ENCODE assay signal across 34 cellular contexts in genomic region chr16:86478779-86479178, GRCh38. TPM values are rescaled to one million over a fixed set of nuclear protein-coding genes. Genes with fewer than 3 reads are reported as not detected.
"Had no signal": no experiment of that assay in that cellular context is flagged by ENCODE, and none has a peak within 500 bp of the region (broad histone marks: within the 10 kb centered on the region; RNA-seq: fewer than 3 reads in every experiment).

No MANE protein-coding gene starts in this region.

- DNase-seq: activated CD4-positive, alpha-beta memory T cell treated with anti-CD3 and anti-CD28 coated beads for 36 hours; activated CD4-positive, alpha-beta T cell treated with anti-CD3 and anti-CD28 coated beads for 36 hours; activated CD4-positive, alpha-beta T cell treated with anti-CD3 and anti-CD28 coated beads, Interleukin-2, amount 10 ng/mL, durations not matched to agents 24 days and 14 days; activated CD4-positive, CD25-positive, alpha-beta regulatory T cell; activated CD4-positive, CD25-positive, alpha-beta regulatory T cell treated with anti-CD3 and anti-CD28 coated beads, Interleukin-2, amount 50 U/mL, for 72 hours; activated CD8-positive, alpha-beta memory T cell treated with anti-CD3 and anti-CD28 coated beads, Interleukin-2, amount 10 ng/mL, durations not matched to agents 7 days and 5 days; activated CD8-positive, alpha-beta memory T cell treated with anti-CD3 and anti-CD28 coated beads, Interleukin-2, amount 50 U/mL, for 4 hours; activated CD8-positive, alpha-beta T cell treated with anti-CD3 and anti-CD28 coated beads, Interleukin-2, amount 10 ng/mL, durations not matched to agents 7 days and 5 days; activated gamma-delta T cell; activated naive CD4-positive, alpha-beta T cell; activated naive CD4-positive, alpha-beta T cell treated with anti-CD3 and anti-CD28 coated beads, Interleukin-2, amount 10 ng/mL, durations not matched to agents 7 days and 5 days; activated naive CD8-positive, alpha-beta T cell treated with anti-CD3 and anti-CD28 coated beads, Interleukin-2, amount 10 ng/mL, durations not matched to agents 7 days and 5 days; activated T-cell treated with anti-CD3 and anti-CD28 coated beads, Interleukin-2, amount 50 U/mL, for 24 hours; activated T-cell treated with anti-CD3 and anti-CD28 coated beads, Interleukin-2, amount 50 U/mL, for 72 hours; central memory CD4-positive, alpha-beta T cell; cerebellar nuclear complex; cortex of kidney; dermis blood vessel endothelial cell; effector CD4-positive, alpha-beta T cell; effector memory CD8-positive, alpha-beta T cell; esophagus squamous epithelium; gastrocnemius medialis; glutamatergic neuron; heart left ventricle; T-helper 2 cell; WERI-Rb-1 had no signal

- H3K36me3 ChIP-seq: ascending aorta, breast epithelium, cardiac muscle cell, esophagus squamous epithelium, gastrocnemius medialis, heart left ventricle, WERI-Rb-1 had no signal

- H3K27ac ChIP-seq: ascending aorta, breast epithelium, cardiac muscle cell, epithelial cell of prostate, gastrocnemius medialis, WERI-Rb-1 had no signal

- H3K27me3 ChIP-seq: ascending aorta had no signal

- H3K4me3 ChIP-seq: ascending aorta, breast epithelium, cardiac muscle cell, esophagus squamous epithelium, gastrocnemius medialis, heart left ventricle had no signal

- H3K4me1 ChIP-seq: ascending aorta, breast epithelium, gastrocnemius medialis had no signal

- FAIRE-seq: endothelial cell of umbilical vein had no signal

RNA-seq across cellular contexts. Expression of gene FOXF1, which starts 31.5 kb away (rescaled TPM):
- total RNA-seq: activated CD4-positive, alpha-beta memory T cell treated with anti-CD3 and anti-CD28 coated beads for 36 hours; activated CD4-positive, alpha-beta T cell treated with anti-CD3 and anti-CD28 coated beads for 36 hours; activated CD4-positive, alpha-beta T cell treated with anti-CD3 and anti-CD28 coated beads, Interleukin-2, amount 10 ng/mL, durations not matched to agents 24 days and 14 days; activated CD8-positive, alpha-beta memory T cell treated with anti-CD3 and anti-CD28 coated beads for 36 hours; activated CD8-positive, alpha-beta memory T cell treated with anti-CD3 and anti-CD28 coated beads, Interleukin-2, amount 10 ng/mL, durations not matched to agents 7 days and 5 days; activated CD8-positive, alpha-beta T cell treated with anti-CD3 and anti-CD28 coated beads, Interleukin-2, amount 10 ng/mL, durations not matched to agents 7 days and 5 days; activated naive CD4-positive, alpha-beta T cell treated with anti-CD3 and anti-CD28 coated beads, Interleukin-2, amount 50 U/mL, for 72 hours; activated naive CD8-positive, alpha-beta T cell treated with anti-CD3 and anti-CD28 coated beads, Interleukin-2, amount 10 ng/mL, durations not matched to agents 7 days and 5 days; activated T-cell treated with anti-CD3 and anti-CD28 coated beads, Interleukin-2, amount 50 U/mL, for 72 hours; T-helper 1 cell treated with Interleukin-12 subunit alpha and Interleukin-12 subunit beta and Interleukin-4 antibody, amounts not matched to agents 30 ng/mL and 1 ng/mL, for 36 hours had no signal
